8 cellular contexts compared by ENCODE assay signal in genomic region chr18:55780591-55781071, GRCh38.
A peak's percentile ranks its signal among the peaks of the same experiment; 100 is the strongest.
DNase-seq lines count a peak whose midpoint lies in the region; FAIRE-seq and TF ChIP-seq lines count a peak whose summit lies in the region.

No MANE protein-coding gene starts in this region.

- no peak for TF ChIP-seq POLR2A in GM12891 (IDR thresholded peaks at IDR 0.05; ENCODE audit: low read depth, low read length)

- DNase-seq in GM12891 (ENCODE audit: insufficient read length, low spot score) (no peak), WERI-Rb-1 (no peak), left ventricle myocardium inferior (no peak), skeletal muscle cell (ENCODE audit: low read depth) (no peak), NCI-H510A (lab: John Stamatoyannopoulos, UW) (no peak), A172 (ENCODE audit: low spot score) (no peak), NCI-H1417 (lab: John Stamatoyannopoulos, UW) (no peak)
- DNase-seq in stimulated activated CD4-positive, alpha-beta T cell treated with anti-CD3 and anti-CD28 coated beads, Interleukin-12 subunit alpha, Interleukin-12 subunit beta, amount 100 ng/mL, for 4 hours: no peak

- H3K36me3 ChIP-seq in WERI-Rb-1 (no peaks in the 10 kb centered on the region), left ventricle myocardium inferior (no peaks in the 10 kb centered on the region)

- TF ChIP-seq CTCF in WERI-Rb-1 (IDR thresholded peaks at IDR 0.05; ENCODE audit: low read depth, low read length) (no peak), left ventricle myocardium inferior (IDR thresholded peaks at IDR 0.05; ENCODE audit: borderline replicate concordance) (peak; percentile 7)

- H3K4me3 ChIP-seq in WERI-Rb-1 (ENCODE audit: low read depth, low read length) (peak overlapping the region; percentile 63), left ventricle myocardium inferior (peak overlapping the region; percentile 77), skeletal muscle cell (ENCODE audit: low read depth, low read length) (peak overlapping the region; percentile 62)

- H3K27ac ChIP-seq in WERI-Rb-1 (no peak overlapping the region), left ventricle myocardium inferior (replicated peaks) (peak overlapping the region; percentile 94)

- H3K27me3 ChIP-seq in WERI-Rb-1 (ENCODE audit: insufficient read depth, low read depth, severe bottlenecking) (peaks cover 14% of the 10 kb centered on the region), left ventricle myocardium inferior (ENCODE audit: low read depth) (no peaks in the 10 kb centered on the region)

- peaks cover 48% of the 10 kb centered on the region for H3K4me1 ChIP-seq in left ventricle myocardium inferior

- intact Hi-C loops in left ventricle myocardium inferior (cut with micrococcal nuclease): loop anchor here (5.0 to 10.0 kb wide), 3 partner anchors 363 to 794 kb away; no protein-coding TSS in a partner anchor

- H3K9me3 ChIP-seq in WERI-Rb-1 (ENCODE audit: severe bottlenecking) (no peaks in the 10 kb centered on the region), left ventricle myocardium inferior (replicated peaks) (no peaks in the 10 kb centered on the region)

- peak; percentile 5 for FAIRE-seq in GM12891 (lab: Jason Lieb, UNC)

TF ChIP-seq in GM12891, 5 proteins besides CTCF, POLR2A, EP300 and RAD21:
- TF ChIP-seq TAF1 (IDR thresholded peaks at IDR 0.05; ENCODE audit: low read depth, low read length): no peak
- TF ChIP-seq POU2F2 (IDR thresholded peaks at IDR 0.05; ENCODE audit: low read depth, low read length): no peak
- TF ChIP-seq POLR2AphosphoS5 (IDR thresholded peaks at IDR 0.05; ENCODE audit: low read depth, low read length): no peak
- TF ChIP-seq SPI1 (IDR thresholded peaks at IDR 0.05; ENCODE audit: low read depth, low read length): no peak
- no peak for TF ChIP-seq PAX5 (IDR thresholded peaks at IDR 0.05; ENCODE audit: insufficient read depth, low read length, severe bottlenecking)
